20 cellular contexts compared by ENCODE assay signal in genomic region chr7:91922857-91923256, GRCh38. TPM values are rescaled to one million over a fixed set of nuclear protein-coding genes. Genes with fewer than 3 reads are reported as not detected.
DNase-seq lines count a peak whose midpoint lies in the region; ATAC-seq and TF ChIP-seq lines count a peak whose summit lies in the region.
"Had no signal": no experiment of that assay in that cellular context is flagged by ENCODE, and none has a peak within 500 bp of the region (broad histone marks: within the 10 kb centered on the region; RNA-seq: fewer than 3 reads in every experiment).

No MANE protein-coding gene starts in this region.

- H3K9me3 ChIP-seq in IMR-90 (ENCODE audit: control insufficient read depth, insufficient read depth, low read length) = no peaks in the 10 kb centered on the region
- H3K9me3 ChIP-seq in PC-3 (ENCODE audit: low read length) = no peaks in the 10 kb centered on the region
- no peaks in the 10 kb centered on the region for H3K9me3 ChIP-seq in fibroblast of lung (ENCODE audit: control insufficient read depth, insufficient read depth, low read depth, low read length)
- H3K9me3 ChIP-seq: A549, BE2C, HAP-1 had no signal

- H3K4ac ChIP-seq in IMR-90 (ENCODE audit: low read depth, low read length) = no peak overlapping the region

- no peak overlapping the region for H3K23ac ChIP-seq in IMR-90 (ENCODE audit: low read depth, low read length)

- no peaks in the 10 kb centered on the region for H3K9me2 ChIP-seq in PC-3 (replicated peaks; ENCODE audit: low read length)

- H3K56ac ChIP-seq in IMR-90 (ENCODE audit: extremely low read depth, insufficient read depth, low read length) = no peak overlapping the region

- H4K5ac ChIP-seq in IMR-90 (ENCODE audit: low read depth, low read length) = no peak overlapping the region

- no peak overlapping the region for H4K91ac ChIP-seq in IMR-90 (ENCODE audit: insufficient read depth, low read depth, low read length)

- TF ChIP-seq RAD21 in IMR-90 (IDR thresholded peaks at IDR 0.05; ENCODE audit: low read length) = no peak

- no peaks in the 10 kb centered on the region for H3K79me1 ChIP-seq in IMR-90 (ENCODE audit: low read depth in 1 of 2, low read length in 2 of 2)

- H3K27ac ChIP-seq in IMR-90 (ENCODE audit: insufficient read depth, low read length) (no peak overlapping the region), PC-3 (ENCODE audit: low read length) (no peak overlapping the region), fibroblast of lung (ENCODE audit: insufficient read depth, low read length) (no peak overlapping the region)
- H3K27ac ChIP-seq: A549; BLaER1 treated with 17β-estradiol and CSF1 and Interleukin-3, amounts not matched to agents 10 nM and 100 nM had no signal

- H3K9me1 ChIP-seq in IMR-90 (ENCODE audit: insufficient read depth, low read length) = no peaks in the 10 kb centered on the region

- H2AFZ ChIP-seq in IMR-90 (replicated peaks; ENCODE audit: low read length, poor library complexity) (no peak overlapping the region), PC-3 (ENCODE audit: low read length) (0 out of 2 replicates have a peak overlapping the region, but pooled peaks have one; percentile 7), fibroblast of lung (ENCODE audit: low read length) (no peak overlapping the region)
- H2AFZ ChIP-seq: GM23338 had no signal

- H4K20me1 ChIP-seq in IMR-90 (ENCODE audit: insufficient read depth, low read length) (no peaks in the 10 kb centered on the region), PC-3 (ENCODE audit: low read length) (no peaks in the 10 kb centered on the region), fibroblast of lung (ENCODE audit: control insufficient read depth, extremely low read depth, insufficient read depth, low read length) (no peaks in the 10 kb centered on the region)
- H4K20me1 ChIP-seq: BLaER1 treated with 17β-estradiol and CSF1 and Interleukin-3, amounts not matched to agents 10 nM and 100 nM had no signal

- in situ Hi-C loops in IMR-90 (cut with MboI; ENCODE audit: low sequenced_read_pairs) = no loop called here

- H2AK5ac ChIP-seq in IMR-90 (ENCODE audit: low read depth, low read length) = no peak overlapping the region

- ATAC-seq in IMR-90 (ENCODE audit: low read depth) (peak; percentile 82), PC-3 (peak; percentile 58)
- ATAC-seq: A549, GM23338 had no signal

- TF ChIP-seq POLR2A in IMR-90 (IDR thresholded peaks at IDR 0.05; ENCODE audit: low read depth, low read length) = no peak

- no peak overlapping the region for H2BK20ac ChIP-seq in IMR-90 (ENCODE audit: low read depth, low read length)

- intact Hi-C loops in IMR-90 (cut with micrococcal nuclease) = no loop called here
- intact Hi-C loops in PC-3 (cut with micrococcal nuclease) = loop anchor here (1.0 kb wide), 1 partner anchor 27 kb away; no protein-coding TSS in a partner anchor

- H3K18ac ChIP-seq in IMR-90 (ENCODE audit: low read depth, low read length) = no peak overlapping the region; the same call in 1 of the 2 replicates

- H3K9ac ChIP-seq in IMR-90 (ENCODE audit: low read depth, low read length) (no peak overlapping the region), PC-3 (ENCODE audit: low read length) (no peak overlapping the region), fibroblast of lung (ENCODE audit: insufficient read depth, low read length) (no peak overlapping the region)
- H3K9ac ChIP-seq: BLaER1 treated with 17β-estradiol and CSF1 and Interleukin-3, amounts not matched to agents 10 nM and 100 nM had no signal

- H3K4me1 ChIP-seq in IMR-90 (ENCODE audit: control insufficient read depth, insufficient read depth, low read length) (no peaks in the 10 kb centered on the region), PC-3 (ENCODE audit: insufficient read depth, low read length) (no peaks in the 10 kb centered on the region), fibroblast of lung (ENCODE audit: control insufficient read depth, extremely low read depth, insufficient read depth, low read length) (no peaks in the 10 kb centered on the region)
- H3K4me1 ChIP-seq: A549; BE2C; BLaER1 treated with 17β-estradiol and CSF1 and Interleukin-3, amounts not matched to agents 10 nM and 100 nM; HAP-1 had no signal

- H3K79me2 ChIP-seq in PC-3 (ENCODE audit: low read length) = no peaks in the 10 kb centered on the region
- no peaks in the 10 kb centered on the region for H3K79me2 ChIP-seq in fibroblast of lung (ENCODE audit: control insufficient read depth, insufficient read depth, low read length)

- peak; percentile 49 for DNase-seq in EH (ENCODE audit: low read depth)
- peak; percentile 38 for DNase-seq in IMR-90
- DNase-seq in PC-3 = no peak
- no peak for DNase-seq in fibroblast of lung (ENCODE audit: low read depth in 2 of 2)
- DNase-seq in activated CD8-positive, alpha-beta memory T cell treated with anti-CD3 and anti-CD28 coated beads for 24 hours = no peak
- DNase-seq in NCI-H2171 treated with DMSO at 0.1 percent for 48 hours (lab: John Stamatoyannopoulos, UW) = no peak
- DNase-seq in NCI-H526 treated with DMSO at 0.1 percent for 48 hours (lab: John Stamatoyannopoulos, UW) = no peak
- DNase-seq: 8988T; ACHN; AML-193; BE2C; CD4-positive, alpha-beta T cell; CD8-positive, alpha-beta memory T cell; DMS 273 treated with DMSO at 0.1 percent for 48 hours; DMS79; GF-D8 had no signal

- no peak overlapping the region for H2BK15ac ChIP-seq in IMR-90 (ENCODE audit: low read depth, low read length)

- H3K27me3 ChIP-seq in IMR-90 (ENCODE audit: control insufficient read depth, insufficient read depth, low read length) = peaks cover 2% of the 10 kb centered on the region; the same call in 1 of the 2 replicates
- H3K27me3 ChIP-seq in PC-3 (ENCODE audit: low read length) = no peaks in the 10 kb centered on the region
- no peaks in the 10 kb centered on the region for H3K27me3 ChIP-seq in fibroblast of lung (ENCODE audit: control insufficient read depth, insufficient read depth, low read length)
- H3K27me3 ChIP-seq: BLaER1 treated with 17β-estradiol and CSF1 and Interleukin-3, amounts not matched to agents 10 nM and 100 nM had no signal

- H3F3A ChIP-seq in PC-3 (ENCODE audit: low read length, unreplicated experiment) = no peaks in the 10 kb centered on the region

- WGBS in IMR-90 (ENCODE audit: extremely low coverage in 2 of 2, insufficient read length in 1 of 2), 2 experiments = no CpG with 5 or more reads among the region's 4 CpGs

- POLR2A ChIA-PET in IMR-90 (lab: Charles Lee; ENCODE audit: unreplicated experiment) = no interaction called here
- POLR2A ChIA-PET in PC-3 (lab: Charles Lee; ENCODE audit: unreplicated experiment) = no interaction called here

- H3K36me3 ChIP-seq in IMR-90 (ENCODE audit: control insufficient read depth, insufficient read depth, low read length) (no peaks in the 10 kb centered on the region), PC-3 (ENCODE audit: low read depth, low read length) (no peaks in the 10 kb centered on the region), fibroblast of lung (ENCODE audit: control insufficient read depth, insufficient read depth, low read length) (no peaks in the 10 kb centered on the region)
- H3K36me3 ChIP-seq: BE2C; BLaER1 treated with 17β-estradiol and CSF1 and Interleukin-3, amounts not matched to agents 10 nM and 100 nM; HAP-1 had no signal

- H4K8ac ChIP-seq in IMR-90 (ENCODE audit: low read depth in 2 of 2, low read length in 2 of 2) = no peak overlapping the region

- H3K4me2 ChIP-seq in IMR-90 (ENCODE audit: low read depth, low read length) (peak overlapping the region; percentile 93; the same call in 1 of the 2 replicates), PC-3 (ENCODE audit: low read length) (no peak overlapping the region), fibroblast of lung (ENCODE audit: extremely low read depth, insufficient read depth, low read length) (peak overlapping the region; percentile 48)
- H3K4me2 ChIP-seq: A549; BLaER1 treated with 17β-estradiol and CSF1 and Interleukin-3, amounts not matched to agents 10 nM and 100 nM; GM23338 had no signal

- dilution Hi-C loops in IMR-90 (cut with HindIII; ENCODE audit: low sequenced_read_pairs, unreplicated experiment) = no loop called here

- BruUV-seq in IMR-90 (replicated peaks; lab: Mats Ljungman, UMichigan) = no TSS peak
- BruUV-seq in PC-3 (replicated peaks; lab: Mats Ljungman, UMichigan) = no TSS peak

- no peak overlapping the region for H2BK5ac ChIP-seq in IMR-90 (ENCODE audit: low read depth, low read length, poor library complexity, severe bottlenecking)

- no peak overlapping the region for H3K14ac ChIP-seq in IMR-90 (replicated peaks; ENCODE audit: low read depth, low read length)

- H3K4me3 ChIP-seq in IMR-90 (ENCODE audit: insufficient read depth, low read depth, low read length) (no peak overlapping the region), PC-3 (ENCODE audit: low read length) (no peak overlapping the region), fibroblast of lung (replicated peaks in 1 of 4; ENCODE audit: control extremely low read depth in 1 of 4, insufficient read depth in 1 of 4, low read depth in 3 of 4, low read length in 4 of 4) (no peak overlapping the region)
- H3K4me3 ChIP-seq: A549; BLaER1 treated with 17β-estradiol and CSF1 and Interleukin-3, amounts not matched to agents 10 nM and 100 nM; GM23338; HAP-1 had no signal

- CTCF ChIA-PET in IMR-90 (lab: Yijun Ruan, JAX) = no interaction called here
- CTCF ChIA-PET in PC-3 (lab: Charles Lee) = no interaction called here

- H2AK9ac ChIP-seq in IMR-90 (replicated peaks; ENCODE audit: low read depth, low read length, poor library complexity) = no peak overlapping the region

- TF ChIP-seq CTCF in IMR-90 (conservative IDR thresholded peaks at IDR 0.05; ENCODE audit: low read depth, low read length) (no peak), PC-3 (conservative IDR thresholded peaks at IDR 0.05; ENCODE audit: low read depth, low read length) (no peak), fibroblast of lung (conservative IDR thresholded peaks at IDR 0.05 in 1 of 2, IDR thresholded peaks at IDR 0.05 in 1 of 2; ENCODE audit: low read depth in 1 of 2, low read length in 2 of 2) (no peak)

- H2BK120ac ChIP-seq in IMR-90 (ENCODE audit: low read depth, low read length) = no peak overlapping the region

RNA-seq across cellular contexts. Expression of gene AKAP9, which starts 17.8 kb away (rescaled TPM):
- 25.3 and 49.4 TPM in 2 replicates for total RNA-seq in IMR-90 (2012; rRNA removed)
- polyA plus RNA-seq in IMR-90 (2012; rRNA removed) = 8.7 and 9.7 TPM in 2 replicates
- polyA plus RNA-seq in IMR-90 (2012; cell fraction: cytosol; rRNA removed) = 0.78 and 0.89 TPM in 2 replicates
- 6.7 and 40.2 TPM in 2 replicates for polyA plus RNA-seq in IMR-90 (2012; cell fraction: nucleus; rRNA removed; ENCODE audit: low replicate concordance)
- total RNA-seq in PC-3 (2014; rRNA removed) = 23.9 and 24.9 TPM in 2 replicates
- 30.8 and 46.6 TPM in 2 replicates for total RNA-seq in fibroblast of lung
- 10.1 and 16.6 TPM in 2 replicates for polyA plus RNA-seq in fibroblast of lung
- 9.0 and 15.6 TPM in 2 replicates for polyA plus RNA-seq in fibroblast of lung (2012)
- polyA minus RNA-seq in fibroblast of lung (ENCODE audit: low replicate concordance) = 1.6 and 3.5 TPM in 2 replicates

RNA-seq across cellular contexts. Expression of gene MTERF1, which starts 42.4 kb away (rescaled TPM):
- total RNA-seq in IMR-90 (2012; rRNA removed) (7.0 and 16.7 TPM in 2 replicates), PC-3 (2014; rRNA removed) (4.0 and 10.0 TPM in 2 replicates), fibroblast of lung (9.8 and 10.9 TPM in 2 replicates)
- polyA plus RNA-seq in IMR-90 (2012; rRNA removed) (5.6 and 7.3 TPM in 2 replicates), fibroblast of lung (8.8 and 10.9 TPM in 2 replicates)
- 0.53 and 0.84 TPM in 2 replicates for polyA plus RNA-seq in IMR-90 (2012; cell fraction: cytosol; rRNA removed)
- 0.60 and 7.4 TPM in 2 replicates for polyA plus RNA-seq in IMR-90 (2012; cell fraction: nucleus; rRNA removed; ENCODE audit: low replicate concordance)
- polyA plus RNA-seq in fibroblast of lung (2012) = 6.9 and 7.4 TPM in 2 replicates
- polyA minus RNA-seq in fibroblast of lung (ENCODE audit: low replicate concordance) = 0.30 and 0.39 TPM in 2 replicates

Comparison
In these comparisons a context has a peak if more than half of its experiments do, and no peak if none do; other contexts are left out.
1. DNase-seq: peak in EH (single experiment) and IMR-90 (single experiment); none in PC-3 (single experiment), fibroblast of lung (0 of 2), activated CD8-positive, alpha-beta memory T cell treated with anti-CD3 and anti-CD28 coated beads for 24 hours (single experiment), NCI-H2171 treated with DMSO at 0.1 percent for 48 hours (single experiment) and NCI-H526 treated with DMSO at 0.1 percent for 48 hours (single experiment).